17 cellular contexts compared by ENCODE assay signal in genomic region chr10:125217986-125218675, GRCh38. TPM values are rescaled to one million over a fixed set of nuclear protein-coding genes. Genes with fewer than 3 reads are reported as not detected.
DNase-seq lines count a peak whose midpoint lies in the region; ATAC-seq and TF ChIP-seq lines count a peak whose summit lies in the region.
"Had no signal": no experiment of that assay in that cellular context is flagged by ENCODE, and none has a peak within 500 bp of the region (broad histone marks: within the 10 kb centered on the region; RNA-seq: fewer than 3 reads in every experiment).

No MANE protein-coding gene starts in this region.

- H3K27ac Mint-ChIP-seq in CD8-positive, alpha-beta memory T cell = no peak overlapping the region
- H3K27ac Mint-ChIP-seq: T-helper 17 cell had no signal

- no peak overlapping the region for H3K9ac ChIP-seq in HCT116 (ENCODE audit: low read length)
- no peak overlapping the region for H3K9ac ChIP-seq in adipocyte (ENCODE audit: low read length)

- TF ChIP-seq RAD21 in HCT116 (IDR thresholded peaks at IDR 0.05; ENCODE audit: low read depth) = peak; percentile 66

- H3K36me3 Mint-ChIP-seq in CD8-positive, alpha-beta memory T cell = no peaks in the 10 kb centered on the region
- H3K36me3 Mint-ChIP-seq: CD4-positive, CD25-positive, alpha-beta regulatory T cell had no signal

- H3K27ac ChIP-seq in HCT116 (ENCODE audit: low read depth, low read length) (no peak overlapping the region), right cardiac atrium (ENCODE audit: low read length) (no peak overlapping the region)
- H3K27ac ChIP-seq in CD8-positive, alpha-beta memory T cell (ENCODE audit: low read depth, low read length) = no peak overlapping the region
- H3K27ac ChIP-seq: breast epithelium, stomach had no signal

- no peak overlapping the region for H3K4me3 Mint-ChIP-seq in CD8-positive, alpha-beta memory T cell
- H3K4me3 Mint-ChIP-seq: CD4-positive, CD25-positive, alpha-beta regulatory T cell; IgD-negative memory B cell; T-helper 17 cell had no signal

- H3K4me1 ChIP-seq in HCT116 (ENCODE audit: control insufficient read depth in 1 of 2, insufficient read depth in 2 of 2, low read length in 2 of 2) (peaks cover 0 to 16% of the 10 kb centered on the region in 2 experiments; a peak in 3 of 4 replicates), adipocyte (ENCODE audit: control insufficient read depth, insufficient read depth, low read length) (peaks cover 9% of the 10 kb centered on the region), right cardiac atrium (ENCODE audit: control insufficient read depth, insufficient read depth, low read length) (no peaks in the 10 kb centered on the region)
- H3K4me1 ChIP-seq in CD8-positive, alpha-beta memory T cell (ENCODE audit: insufficient read depth, low read length) = no peaks in the 10 kb centered on the region
- H3K4me1 ChIP-seq: breast epithelium, stomach had no signal

- CTCF ChIA-PET in HCT116 (lab: Charles Lee) = no interaction called here
- CTCF ChIA-PET in CD8-positive, alpha-beta memory T cell (lab: Charles Lee) = no interaction called here

- intact Hi-C loops in HCT116 (cut with micrococcal nuclease) (no loop called here), right cardiac atrium (cut with DNase I) (no loop called here)

- no peaks in the 10 kb centered on the region for H3K27me3 ChIP-seq in HCT116 (ENCODE audit: insufficient read depth, low read length)
- peaks cover 17% of the 10 kb centered on the region for H3K27me3 ChIP-seq in adipocyte (replicated peaks; ENCODE audit: control insufficient read depth, insufficient read depth, low read length)
- no peaks in the 10 kb centered on the region for H3K27me3 ChIP-seq in right cardiac atrium (ENCODE audit: control insufficient read depth, insufficient read depth)
- H3K27me3 ChIP-seq in CD8-positive, alpha-beta memory T cell (ENCODE audit: insufficient read depth, low read length, poor library complexity, severe bottlenecking) = no peaks in the 10 kb centered on the region
- H3K27me3 ChIP-seq: breast epithelium had no signal

- no peaks in the 10 kb centered on the region for H3K79me2 ChIP-seq in HCT116 (ENCODE audit: insufficient read depth, low read length)

- RAD21 ChIA-PET in HCT116 (lab: Charles Lee; ENCODE audit: low non-redundant PET in 1 of 2, low total read pairs in 2 of 2, uncharacterized antibody in 2 of 2, unreplicated experiment in 2 of 2) = no interaction called here

- TF ChIP-seq CTCF in AG10803 (conservative IDR thresholded peaks at IDR 0.05; ENCODE audit: low read length) = peak; percentile 22
- peak; percentile 27 to 55 (median 40); a peak in 2 of 6 replicates for TF ChIP-seq CTCF in HCT116 (IDR thresholded peaks at IDR 0.05 in 2 of 3, conservative IDR thresholded peaks at IDR 0.05 in 1 of 3; ENCODE audit: borderline replicate concordance in 1 of 3, insufficient read depth in 1 of 3, low read depth in 2 of 3, low read length in 2 of 3)

- H3K9me3 ChIP-seq in HCT116 (ENCODE audit: control insufficient read depth in 1 of 2, insufficient read depth in 1 of 2, low read depth in 1 of 2, low read length in 2 of 2) (no peaks in the 10 kb centered on the region), adipocyte (ENCODE audit: control insufficient read depth, low read length) (no peaks in the 10 kb centered on the region), right cardiac atrium (ENCODE audit: control insufficient read depth, low read length) (no peaks in the 10 kb centered on the region)
- no peaks in the 10 kb centered on the region for H3K9me3 ChIP-seq in CD8-positive, alpha-beta memory T cell (ENCODE audit: low read length)
- H3K9me3 ChIP-seq: breast epithelium, stomach had no signal

- no peaks in the 10 kb centered on the region for H3K9me2 ChIP-seq in HCT116 (ENCODE audit: insufficient read depth)

- H3K4me1 Mint-ChIP-seq in CD8-positive, alpha-beta memory T cell = no peaks in the 10 kb centered on the region
- H3K4me1 Mint-ChIP-seq: CD4-positive, CD25-positive, alpha-beta regulatory T cell; IgD-negative memory B cell; T-helper 17 cell had no signal

- H3K4me3 ChIP-seq in AG10803 (ENCODE audit: low read length) = no peak overlapping the region
- no peak overlapping the region for H3K4me3 ChIP-seq in HCT116 (replicated peaks in 1 of 2; ENCODE audit: low read depth in 1 of 2, low read length in 2 of 2)
- no peak overlapping the region for H3K4me3 ChIP-seq in adipocyte (ENCODE audit: low read length)
- H3K4me3 ChIP-seq in right cardiac atrium (ENCODE audit: low read length) = no peak overlapping the region
- H3K4me3 ChIP-seq in CD8-positive, alpha-beta memory T cell (ENCODE audit: low read length) = no peak overlapping the region
- H3K4me3 ChIP-seq: breast epithelium, stomach had no signal

- no peak for TF ChIP-seq POLR2A in HCT116 (IDR thresholded peaks at IDR 0.05; ENCODE audit: borderline replicate concordance, extremely low read depth, insufficient read depth, insufficient read length)

- H3K27me3 Mint-ChIP-seq in CD8-positive, alpha-beta memory T cell = peaks cover 8 to 11% of the 10 kb centered on the region in 2 donors
- H3K27me3 Mint-ChIP-seq: CD4-positive, CD25-positive, alpha-beta regulatory T cell had no signal

- DNase-seq in AG10803 (ENCODE audit: low read depth) (peak; percentile 44), HCT116 (ENCODE audit: low read depth, low spot score) (peak; percentile 23), adipocyte (ENCODE audit: low read depth) (peak; percentile 57), iPS-NIHi7 (ENCODE audit: extremely low spot score) (peak; percentile 70), DMS79 treated with DMSO at 0.1 percent for 48 hours (lab: John Stamatoyannopoulos, UW) (no peak), right cardiac atrium (no peak)
- DNase-seq in activated naive CD4-positive, alpha-beta T cell (lab: John Stamatoyannopoulos, UW) = no peak
- no peak for DNase-seq in CD8-positive, alpha-beta memory T cell
- DNase-seq: activated CD4-positive, alpha-beta T cell treated with anti-CD3 and anti-CD28 coated beads, Interleukin-2, amount 50 U/mL, for 48 hours; activated effector memory CD4-positive, alpha-beta T cell treated with anti-CD3 and anti-CD28 coated beads, Interleukin-2, amount 50 U/mL, for 16 hours; CD4-positive, CD25-positive, alpha-beta regulatory T cell; NCI-H1930; NK-92 treated with Interleukin-12 subunit alpha and Interleukin-12 subunit beta, amount 100 ng/mL, for 24 hours; stomach; T-helper 17 cell had no signal

- no TSS peak for BruUV-seq in HCT116 (replicated peaks; lab: Mats Ljungman, UMichigan)

- peaks cover 0 to 5% (median 0%) of the 10 kb centered on the region in 5 donors for H3K9me3 Mint-ChIP-seq in CD8-positive, alpha-beta memory T cell

- no peak overlapping the region; the same call in 1 of the 2 replicates for H3K4me2 ChIP-seq in HCT116 (ENCODE audit: low read length)

- peak overlapping the region; percentile 6 for H2AFZ ChIP-seq in HCT116 (ENCODE audit: low read depth, low read length, poor library complexity, severe bottlenecking)

- H4K20me1 ChIP-seq in HCT116 (ENCODE audit: insufficient read depth) = no peaks in the 10 kb centered on the region

- POLR2A ChIA-PET in HCT116 (lab: Charles Lee) = no interaction called here
- POLR2A ChIA-PET in CD8-positive, alpha-beta memory T cell (lab: Charles Lee) = no interaction called here

- 75% methylated on average over 8 of the region's 8 CpGs for WGBS in right cardiac atrium

- no peaks in the 10 kb centered on the region for H3K36me3 ChIP-seq in HCT116 (ENCODE audit: control insufficient read depth in 1 of 2, insufficient read depth in 2 of 2, low read length in 2 of 2)
- no peaks in the 10 kb centered on the region for H3K36me3 ChIP-seq in adipocyte (ENCODE audit: control insufficient read depth, insufficient read depth, low read length, severe bottlenecking)
- no peaks in the 10 kb centered on the region for H3K36me3 ChIP-seq in CD8-positive, alpha-beta memory T cell (ENCODE audit: insufficient read depth, low read length)
- H3K36me3 ChIP-seq: breast epithelium, stomach had no signal

- ATAC-seq in HCT116 (peak; percentile 86), right cardiac atrium (no peak)
- ATAC-seq: T-helper 17 cell had no signal

TF ChIP-seq in HCT116, 20 proteins besides CTCF, POLR2A, EP300 and RAD21 (continues in another document):
- TF ChIP-seq ATF3 (IDR thresholded peaks at IDR 0.05) (no peak), CEBPB (IDR thresholded peaks at IDR 0.05; ENCODE audit: low read depth) (no peak), SIN3A (IDR thresholded peaks at IDR 0.05; ENCODE audit: low read depth) (no peak), EZH2 (IDR thresholded peaks at IDR 0.05) (no peak), YY1 (IDR thresholded peaks at IDR 0.05; ENCODE audit: extremely low read depth, insufficient replicate concordance, low read depth, low read length) (no peak), FOSL1 (IDR thresholded peaks at IDR 0.05; ENCODE audit: low read depth) (no peak)

RNA-seq across cellular contexts. Expression of gene CTBP2, which starts 57.8 kb away (rescaled TPM):
- total RNA-seq in HCT116 (2021; ENCODE audit: unreplicated experiment) (144 TPM), right cardiac atrium (10 to 100 TPM; 36.6 to 38.7 (median 38.0) TPM)
- 136 and 187 TPM in 2 replicates for polyA plus RNA-seq in HCT116 (2012)
- polyA plus RNA-seq in right cardiac atrium = 16.6 TPM
- total RNA-seq in CD8-positive, alpha-beta memory T cell = 1 to 10 TPM; 1.4 to 1.8 TPM
- 2.8 TPM for polyA plus RNA-seq in CD8-positive, alpha-beta memory T cell

Comparison
In these comparisons a context has a peak if more than half of its experiments do, and no peak if none do; other contexts are left out.
1. DNase-seq: peak in AG10803 (single experiment), HCT116 (single experiment), adipocyte (single experiment) and iPS-NIHi7 (single experiment); none in DMS79 treated with DMSO at 0.1 percent for 48 hours (single experiment), activated naive CD4-positive, alpha-beta T cell (0 of 4), right cardiac atrium (0 of 3) and CD8-positive, alpha-beta memory T cell (0 of 5).
2. RNA of gene CTBP2, which starts 57.8 kb away (total RNA-seq): 144 TPM in HCT116 (single experiment) and 36.6 to 38.7 TPM in right cardiac atrium; 1.4 to 1.8 TPM in CD8-positive, alpha-beta memory T cell; every median in the first group is over 10 times any median in the second.